Comparison of ENCODE assay signal across 26 cellular contexts in genomic region chr16:13414154-13414553, GRCh38.
"Had no signal": no experiment of that assay in that cellular context is flagged by ENCODE, and none has a peak within 500 bp of the region (broad histone marks: within the 10 kb centered on the region; RNA-seq: fewer than 3 reads in every experiment).

No MANE protein-coding gene starts in this region.

- H3K4me1 ChIP-seq: esophagus squamous epithelium, gastrocnemius medialis, left lung, psoas muscle, right lobe of liver, spleen, testis, tibial artery, upper lobe of left lung, uterus had no signal

- H3K27ac ChIP-seq: coronary artery, esophagus squamous epithelium, gastrocnemius medialis, left lung, ovary, psoas muscle, right lobe of liver, spleen, testis, tibial artery, upper lobe of left lung, uterus had no signal

- H3K4me3 ChIP-seq: coronary artery, esophagus squamous epithelium, gastrocnemius medialis, left lung, ovary, psoas muscle, right lobe of liver, spleen, testis, tibial artery, upper lobe of left lung, uterus had no signal

- H3K27ac Mint-ChIP-seq: natural killer cell; stimulated activated memory B cell treated with anti-CD40 and anti-IgM and Interleukin-4, amounts not matched to agents 10 μg/mL and 1 μg/mL and 100 μg/mL, for 72 hours had no signal

- H3K36me3 Mint-ChIP-seq: natural killer cell; stimulated activated memory B cell treated with anti-CD40 and anti-IgM and Interleukin-4, amounts not matched to agents 10 μg/mL and 1 μg/mL and 100 μg/mL, for 72 hours had no signal

- ATAC-seq: gastrocnemius medialis; left lung; natural killer cell; psoas muscle; stimulated activated memory B cell treated with anti-CD40 and anti-IgM and Interleukin-4, amounts not matched to agents 10 μg/mL and 1 μg/mL and 100 μg/mL, for 72 hours; stimulated activated naive CD8-positive, alpha-beta T cell treated with anti-CD3 and anti-CD28 coated beads, Interleukin-15, Interleukin-2, amounts not matched to agents 100 U/mL and 50 U/mL, for 24 hours had no signal

- H3K4me1 Mint-ChIP-seq: natural killer cell; stimulated activated memory B cell treated with anti-CD40 and anti-IgM and Interleukin-4, amounts not matched to agents 10 μg/mL and 1 μg/mL and 100 μg/mL, for 72 hours had no signal

- H3K27me3 ChIP-seq: esophagus squamous epithelium, gastrocnemius medialis, left lung, ovary, right lobe of liver, spleen, testis, tibial artery, upper lobe of left lung, uterus had no signal

- DNase-seq: dermis blood vessel endothelial cell; effector memory CD4-positive, alpha-beta T cell; erythroblast; esophagus squamous epithelium; gastrocnemius medialis; head of caudate nucleus; left lung; natural killer cell; occipital lobe; ovary; posterior cingulate gyrus; psoas muscle; retina; right lobe of liver; spleen; stimulated activated CD4-positive, alpha-beta T cell treated with anti-CD3 and anti-CD28 coated beads, Interleukin-4, amount 100 ng/mL, for 4 hours; stimulated activated naive CD8-positive, alpha-beta T cell treated with anti-CD3 and anti-CD28 coated beads, Interleukin-15, Interleukin-2, amounts not matched to agents 100 U/mL and 50 U/mL, for 24 hours; substantia nigra; testis; tibial artery; upper lobe of left lung; uterus had no signal

- H3K4me3 Mint-ChIP-seq: natural killer cell; stimulated activated memory B cell treated with anti-CD40 and anti-IgM and Interleukin-4, amounts not matched to agents 10 μg/mL and 1 μg/mL and 100 μg/mL, for 72 hours had no signal

- H3K9me3 ChIP-seq: esophagus squamous epithelium, gastrocnemius medialis, psoas muscle, right lobe of liver, testis, tibial artery, upper lobe of left lung, uterus had no signal

- H3K36me3 ChIP-seq: esophagus squamous epithelium, gastrocnemius medialis, left lung, ovary, right lobe of liver, spleen, tibial artery, upper lobe of left lung, uterus had no signal

- FAIRE-seq: endothelial cell of umbilical vein, keratinocyte had no signal
